8 cellular contexts compared by ENCODE assay signal in genomic region chr13:76885203-76886004, GRCh38. TPM values are rescaled to one million over a fixed set of nuclear protein-coding genes. Genes with fewer than 3 reads are reported as not detected.
A peak's percentile ranks its signal among the peaks of the same experiment; 100 is the strongest.
DNase-seq lines count a peak whose midpoint lies in the region; ATAC-seq and TF ChIP-seq lines count a peak whose summit lies in the region.

No MANE protein-coding gene starts in this region.

- peak; percentile 3 to 70 (median 29) for DNase-seq in CD8-positive, alpha-beta memory T cell
- peak; percentile 70 for DNase-seq in RPMI8226
- peak; percentile 21 to 54 (median 38) for DNase-seq in activated naive CD4-positive, alpha-beta T cell (lab: John Stamatoyannopoulos, UW)
- DNase-seq in foreskin melanocyte, result peak; percentile 42
- DNase-seq in nucleus accumbens (lab: John Stamatoyannopoulos, UW), result peak in 45 of 56 donors; percentile 5 to 66 (median 37)
- DNase-seq in tibial nerve (ENCODE audit: low spot score in 2 of 2), result peak; percentile 63 to 68

- TF ChIP-seq EP300 in tibial nerve (IDR thresholded peaks at IDR 0.05), result peak in 1 of 2 donors; percentile 67

- TF ChIP-seq CTCF in tibial nerve (IDR thresholded peaks at IDR 0.05), result peak in 4 of 5 experiments; percentile 50 to 67 (median 58)

- peaks cover 16 to 59% of the 10 kb centered on the region in 2 donors for H3K27me3 Mint-ChIP-seq in CD8-positive, alpha-beta memory T cell

- H3K9me3 Mint-ChIP-seq in CD8-positive, alpha-beta memory T cell, result no peaks in the 10 kb centered on the region

- no peaks in the 10 kb centered on the region for H3K9me3 ChIP-seq in CD8-positive, alpha-beta memory T cell (ENCODE audit: low read length)
- no peaks in the 10 kb centered on the region for H3K9me3 ChIP-seq in tibial nerve

- ATAC-seq in GM19438 (IDR thresholded peaks at IDR 0.05; ENCODE audit: low read depth, unreplicated experiment) (peak; percentile 39), HG03521 (IDR thresholded peaks at IDR 0.05; ENCODE audit: unreplicated experiment) (peak; percentile 43)

- H3K27ac ChIP-seq in CD8-positive, alpha-beta memory T cell (ENCODE audit: low read depth, low read length), result no peak overlapping the region
- peak overlapping the region; percentile 81 to 98 (median 92) for H3K27ac ChIP-seq in tibial nerve

- H3K4me1 ChIP-seq in CD8-positive, alpha-beta memory T cell (ENCODE audit: insufficient read depth, low read length), result peaks cover 12% of the 10 kb centered on the region
- peaks cover 0 to 48% (median 9%) of the 10 kb centered on the region in 4 donors for H3K4me1 ChIP-seq in tibial nerve

- no peaks in the 10 kb centered on the region for H3K36me3 ChIP-seq in CD8-positive, alpha-beta memory T cell (ENCODE audit: insufficient read depth, low read length)
- H3K36me3 ChIP-seq in tibial nerve, result no peaks in the 10 kb centered on the region

- peak overlapping the region; percentile 57 for H3K4me3 ChIP-seq in CD8-positive, alpha-beta memory T cell (ENCODE audit: low read length)
- H3K4me3 ChIP-seq in tibial nerve, result peak overlapping the region; percentile 73 to 95 (median 82)

- peaks cover 11 to 22% (median 16%) of the 10 kb centered on the region in 3 donors for H3K4me1 Mint-ChIP-seq in CD8-positive, alpha-beta memory T cell

- H3K27me3 ChIP-seq in CD8-positive, alpha-beta memory T cell (ENCODE audit: insufficient read depth, low read length, poor library complexity, severe bottlenecking), result peaks cover 11% of the 10 kb centered on the region
- no peaks in the 10 kb centered on the region for H3K27me3 ChIP-seq in tibial nerve

- POLR2A ChIA-PET in CD8-positive, alpha-beta memory T cell (lab: Charles Lee), result interaction anchor here (0.6 to 1.5 kb wide), 4 partner anchors 9 to 161 kb away, joined by 3 to 8 read pairs (median 4); partner anchors contain the start of gene CLN5

- CTCF ChIA-PET in CD8-positive, alpha-beta memory T cell (lab: Charles Lee), result interaction anchor here (0.9 to 3.8 kb wide), 7 partner anchors 10 to 1190 kb away, joined by 4 to 13 read pairs (median 4); no protein-coding TSS in a partner anchor

- H3K36me3 Mint-ChIP-seq in CD8-positive, alpha-beta memory T cell, result peaks cover 0 to 1% (median 0%) of the 10 kb centered on the region in 3 donors

- peak overlapping the region in 1 of 8 donors; percentile 59 for H3K27ac Mint-ChIP-seq in CD8-positive, alpha-beta memory T cell

- WGBS in tibial nerve, 2 donors, result 0 to 1% methylated on average over 50 to 57 of the region's 94 CpGs

- peak in 1 of 2 donors; percentile 6 for TF ChIP-seq POLR2A in tibial nerve (IDR thresholded peaks at IDR 0.05)

- peak overlapping the region; percentile 77 to 87 (median 81) for H3K4me3 Mint-ChIP-seq in CD8-positive, alpha-beta memory T cell

RNA-seq across cellular contexts. Expression of gene KCTD12, which starts 0.8 kb away (rescaled TPM):
- total RNA-seq in CD8-positive, alpha-beta memory T cell, result 1 to 10 TPM; 5.1 to 5.8 TPM
- 0.07 TPM for polyA plus RNA-seq in CD8-positive, alpha-beta memory T cell
- total RNA-seq in tibial nerve, result 100 to 1,000 TPM; 126 to 217 (median 159) TPM

Comparison
In these comparisons a context has a peak if more than half of its experiments do, and no peak if none do; other contexts are left out.
1. RNA of gene KCTD12, which starts 0.8 kb away (total RNA-seq): 126 to 217 TPM in tibial nerve; 5.1 to 5.8 TPM in CD8-positive, alpha-beta memory T cell; every median in the first group is over 10 times any median in the second.
2. Peak in every context shown above with its lines, with median percentiles within 50 percentile points of each other: DNase-seq.